1 cellular context compared by ENCODE assay signal in genomic region chr1:117511273-117511672, GRCh38.
TF ChIP-seq lines count a peak whose summit lies in the region.

No MANE protein-coding gene starts in this region.

TF ChIP-seq in K562, 482 proteins besides CTCF, POLR2A, EP300 and RAD21 (continued from another document):
- TF ChIP-seq ATF3 (IDR thresholded peaks at IDR 0.05) = peak; percentile 76
- no peak for TF ChIP-seq ATF3 (CRISPR knock-in tag; conservative IDR thresholded peaks at IDR 0.05)
- TF ChIP-seq MED1 (CRISPR knock-in tag; IDR thresholded peaks at IDR 0.05; ENCODE audit: borderline replicate concordance) = no peak
- TF ChIP-seq SREBF2 (CRISPR knock-in tag; IDR thresholded peaks at IDR 0.05) = no peak
- TF ChIP-seq JUNB (CRISPR knock-in tag; conservative IDR thresholded peaks at IDR 0.05) = 0 out of 2 replicates have a peak, but pooled peaks have one; percentile 15
- no peak for TF ChIP-seq FIP1L1 (IDR thresholded peaks at IDR 0.05; ENCODE audit: low read depth, low read length, poor library complexity, severe bottlenecking)
